ENCODE assay signal across 8 cellular contexts in the genomic region with DNA sequence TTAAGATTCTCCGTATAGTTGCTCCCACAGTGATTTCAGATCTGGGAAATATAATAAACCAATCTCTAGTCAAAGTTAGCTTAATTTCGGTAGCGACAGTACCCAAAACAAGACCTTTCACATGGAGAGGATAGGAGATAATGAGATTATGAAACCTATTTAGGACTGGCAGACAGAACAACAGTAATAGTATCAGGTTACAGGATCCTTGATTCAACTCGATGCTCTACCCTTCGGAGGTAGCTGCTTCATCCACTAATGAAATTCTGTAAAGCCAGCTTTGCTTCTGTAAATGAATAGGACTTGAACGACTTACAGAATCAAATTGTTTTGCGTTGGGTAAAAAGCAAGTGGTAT. TPM values are rescaled to one million over a fixed set of nuclear protein-coding genes. Genes with fewer than 3 reads are reported as not detected.
A peak's percentile ranks its signal among the peaks of the same experiment; 100 is the strongest.
DNase-seq lines count a peak whose midpoint lies in the region; ATAC-seq and TF ChIP-seq lines count a peak whose summit lies in the region.

No MANE protein-coding gene starts in this region.

- H4K20me1 ChIP-seq in Loucy (ENCODE audit: insufficient read depth, low read length, poor library complexity, severe bottlenecking) (peaks cover 39% of the 10 kb centered on the region), hepatocyte (ENCODE audit: insufficient read depth, poor library complexity, severe bottlenecking) (peaks cover 36% of the 10 kb centered on the region)

- BruUV-seq in Caco-2 (replicated peaks; lab: Mats Ljungman, UMichigan), result TSS peak; percentile 88

- CTCF ChIA-PET in Caco-2 (lab: Charles Lee), result interaction anchor here (0.6 kb wide), 1 partner anchor 10 kb away, joined by 9 read pairs; no protein-coding TSS in a partner anchor

- WGBS in hepatocyte (ENCODE audit: low lambda C conversion rate, missing lambda C conversion rate), result 0% methylated on average over 7 of the region's 7 CpGs

- intact Hi-C loops in Caco-2 (cut with micrococcal nuclease; ENCODE audit: unreplicated experiment), result loop anchor here (2.0 to 5.0 kb wide), 3 partner anchors 96 to 630 kb away; a partner anchor contains a TSS

- H3F3A ChIP-seq in Loucy (ENCODE audit: low read depth), result no peaks in the 10 kb centered on the region

- peak overlapping the region; percentile 80 for H3K27ac ChIP-seq in hepatocyte
- peak overlapping the region; percentile 100 for H3K27ac ChIP-seq in skeletal muscle tissue (ENCODE audit: low read depth, low read length)

- peaks cover 9% of the 10 kb centered on the region for H3K4me1 ChIP-seq in Caco-2
- peaks cover 23% of the 10 kb centered on the region for H3K4me1 ChIP-seq in Loucy (ENCODE audit: insufficient read depth, low read length, poor library complexity, severe bottlenecking)
- peaks cover 13% of the 10 kb centered on the region for H3K4me1 ChIP-seq in hepatocyte (ENCODE audit: insufficient read depth)
- peaks cover 6 to 19% (median 16%) of the 10 kb centered on the region in 3 donors for H3K4me1 ChIP-seq in skeletal muscle tissue (ENCODE audit: control insufficient read depth in 3 of 3, insufficient read depth in 3 of 3, low read length in 3 of 3)

- H3K9ac ChIP-seq in Loucy (ENCODE audit: low read depth, low read length, poor library complexity, severe bottlenecking) (peak overlapping the region; percentile 61), skeletal muscle tissue (ENCODE audit: low read depth in 1 of 3, low read length in 3 of 3) (peak overlapping the region; percentile 80 to 99 (median 96))

- no peaks in the 10 kb centered on the region for H3K9me3 ChIP-seq in Caco-2
- H3K9me3 ChIP-seq in Loucy (ENCODE audit: insufficient read depth, low read depth, low read length), result no peaks in the 10 kb centered on the region
- H3K9me3 ChIP-seq in hepatocyte (ENCODE audit: low read depth), result no peaks in the 10 kb centered on the region
- H3K9me3 ChIP-seq in skeletal muscle tissue (ENCODE audit: control insufficient read depth in 3 of 3, low read length in 3 of 3), result no peaks in the 10 kb centered on the region

- H3K4me3 Mint-ChIP-seq in Caco-2 (ENCODE audit: unreplicated experiment), result peak overlapping the region; percentile 99

- DNase-seq in Caco-2 (no peak), hepatocyte (ENCODE audit: low spot score) (peak; percentile 40)

- no peaks in the 10 kb centered on the region for H3K36me3 ChIP-seq in Caco-2 (ENCODE audit: control insufficient read depth, insufficient read depth, low read length)
- no peaks in the 10 kb centered on the region; the same call in 1 of the 2 replicates for H3K36me3 ChIP-seq in Loucy (ENCODE audit: insufficient read depth, low read length)
- H3K36me3 ChIP-seq in hepatocyte (replicated peaks; ENCODE audit: insufficient read depth, low read depth), result no peaks in the 10 kb centered on the region
- no peaks in the 10 kb centered on the region for H3K36me3 ChIP-seq in skeletal muscle tissue (ENCODE audit: control insufficient read depth in 3 of 3, insufficient read depth in 3 of 3, low read length in 3 of 3)

- ATAC-seq in GM21390 (IDR thresholded peaks at IDR 0.05; ENCODE audit: unreplicated experiment), result peak; percentile 15
- no peak for ATAC-seq in HG02970 (IDR thresholded peaks at IDR 0.05; ENCODE audit: low FRiP score, unreplicated experiment)
- ATAC-seq in GM19035 (IDR thresholded peaks at IDR 0.05; ENCODE audit: unreplicated experiment), result no peak

- H3K4me3 ChIP-seq in Caco-2 (ENCODE audit: low read depth, low read length), result peak overlapping the region; percentile 54
- peak overlapping the region; percentile 99 for H3K4me3 ChIP-seq in Loucy (ENCODE audit: low read length, poor library complexity, severe bottlenecking)
- peak overlapping the region; percentile 97 for H3K4me3 ChIP-seq in WI38 (ENCODE audit: low read depth, low read length)
- peak overlapping the region; percentile 24 for H3K4me3 ChIP-seq in hepatocyte
- peak overlapping the region; percentile 78 to 97 (median 92) for H3K4me3 ChIP-seq in skeletal muscle tissue (ENCODE audit: low read length in 3 of 3)

- no peaks in the 10 kb centered on the region for H3K27me3 Mint-ChIP-seq in Caco-2 (ENCODE audit: insufficient read depth, unreplicated experiment)

- peaks cover 32% of the 10 kb centered on the region for H3K36me3 Mint-ChIP-seq in Caco-2 (ENCODE audit: insufficient read depth, unreplicated experiment)

- H3K4me1 Mint-ChIP-seq in Caco-2 (ENCODE audit: low read depth, unreplicated experiment), result peaks cover 9% of the 10 kb centered on the region

- H3K27ac Mint-ChIP-seq in Caco-2 (ENCODE audit: unreplicated experiment), result peak overlapping the region; percentile 93

- H3K9me2 ChIP-seq in Loucy (replicated peaks; ENCODE audit: low read depth, low read length) (no peaks in the 10 kb centered on the region), hepatocyte (replicated peaks; ENCODE audit: insufficient read depth) (no peaks in the 10 kb centered on the region)

- H3K27me3 ChIP-seq in Caco-2 (replicated peaks; ENCODE audit: control insufficient read depth, insufficient read depth, low read length) (no peaks in the 10 kb centered on the region), Loucy (ENCODE audit: insufficient read depth, low read length, poor library complexity, severe bottlenecking) (peaks cover 12% of the 10 kb centered on the region), hepatocyte (no peaks in the 10 kb centered on the region), skeletal muscle tissue (ENCODE audit: control insufficient read depth in 3 of 3, insufficient read depth in 3 of 3, low read length in 3 of 3) (no peaks in the 10 kb centered on the region)

- H3K79me2 ChIP-seq in Loucy (ENCODE audit: insufficient read depth, low read length), result peaks cover 44% of the 10 kb centered on the region
- H3K79me2 ChIP-seq in hepatocyte, result peaks cover 44% of the 10 kb centered on the region

- TF ChIP-seq CTCF in Caco-2 (IDR thresholded peaks at IDR 0.05; ENCODE audit: insufficient read depth in 1 of 2, low read depth in 1 of 2, low read length in 1 of 2, severe bottlenecking in 1 of 2, unreplicated experiment in 1 of 2) (no peak), Loucy (conservative IDR thresholded peaks at IDR 0.05; ENCODE audit: low read length) (no peak), WI38 (IDR thresholded peaks at IDR 0.05; ENCODE audit: low read depth, low read length) (no peak), hepatocyte (IDR thresholded peaks at IDR 0.05; ENCODE audit: poor library complexity) (no peak)

- H3K4me2 ChIP-seq in Loucy (ENCODE audit: low read depth, low read length, poor library complexity, severe bottlenecking), result peak overlapping the region; percentile 87
- peak overlapping the region; percentile 78 for H3K4me2 ChIP-seq in hepatocyte

- POLR2A ChIA-PET in Caco-2 (lab: Charles Lee), result interaction anchor here (0.8 kb wide), 1 partner anchor 119 kb away, joined by 3 read pairs; no protein-coding TSS in a partner anchor

- H2AFZ ChIP-seq in Loucy (ENCODE audit: low read length), result peak overlapping the region; percentile 95
- peak overlapping the region; percentile 53 for H2AFZ ChIP-seq in hepatocyte

- H3K9me3 Mint-ChIP-seq in Caco-2 (ENCODE audit: unreplicated experiment), result no peaks in the 10 kb centered on the region

RNA-seq across cellular contexts. Expression of a gene that starts 0.5 kb away (rescaled TPM):
- total RNA-seq in Caco-2 (2022) (51.3 and 53.5 TPM in 2 replicates), hepatocyte (12.7 and 24.2 TPM in 2 replicates), skeletal muscle tissue (23.5 TPM)
- 39.9 and 49.6 TPM in 2 replicates for polyA plus RNA-seq in hepatocyte

Comparison
In these comparisons a context has a peak if more than half of its experiments do, and no peak if none do; other contexts are left out.
1. H3K4me3 ChIP-seq: peak in every context shown above with its lines; median percentile 99 in Loucy; 97 in WI38; 92 in skeletal muscle tissue; 54 in Caco-2; 24 in hepatocyte.